ENCODE assay signal across 24 cellular contexts in genomic region chr7:83155407-83155806, GRCh38. TPM values are rescaled to one million over a fixed set of nuclear protein-coding genes. Genes with fewer than 3 reads are reported as not detected.
"Had no signal": no experiment of that assay in that cellular context is flagged by ENCODE, and none has a peak within 500 bp of the region (broad histone marks: within the 10 kb centered on the region; RNA-seq: fewer than 3 reads in every experiment).

No MANE protein-coding gene starts in this region.

- H3K4me3 Mint-ChIP-seq: activated CD8-positive, alpha-beta T cell treated with anti-CD3 and anti-CD28 coated beads for 36 hours; activated T-cell treated with anti-CD3 and anti-CD28 coated beads, Interleukin-2, amount 50 U/mL, for 4 hours; activated T-helper 17 cell treated with anti-CD3 and anti-CD28 coated beads, Interleukin-2, amount 50 U/mL, for 72 hours; natural killer cell; neural progenitor cell; stimulated activated effector memory CD8-positive, alpha-beta T cell treated with anti-CD3 and anti-CD28 coated beads, Interleukin-12 subunit alpha, Interleukin-12 subunit beta, amount 100 ng/mL, for 72 hours; T-helper 17 cell had no signal

- H3K4me1 ChIP-seq: esophagus muscularis mucosa, left lung, lower lobe of right lung, neural progenitor cell, right atrium auricular region, stomach, thyroid gland had no signal

- H3K27ac ChIP-seq: brain microvascular endothelial cell, esophagus muscularis mucosa, left lung, lower lobe of right lung, neural progenitor cell, right atrium auricular region, stomach, thyroid gland had no signal

- H3K27me3 Mint-ChIP-seq: activated CD8-positive, alpha-beta T cell treated with anti-CD3 and anti-CD28 coated beads for 36 hours; activated T-helper 17 cell treated with anti-CD3 and anti-CD28 coated beads, Interleukin-2, amount 50 U/mL, for 72 hours; T-helper 17 cell had no signal

- H3K9ac ChIP-seq: neural progenitor cell had no signal

- H3K4me1 Mint-ChIP-seq: activated T-helper 17 cell treated with anti-CD3 and anti-CD28 coated beads, Interleukin-2, amount 50 U/mL, for 72 hours; natural killer cell; neural progenitor cell; stimulated activated effector memory CD8-positive, alpha-beta T cell treated with anti-CD3 and anti-CD28 coated beads, Interleukin-12 subunit alpha, Interleukin-12 subunit beta, amount 100 ng/mL, for 72 hours; T-helper 17 cell had no signal

- H3K27ac Mint-ChIP-seq: activated CD8-positive, alpha-beta T cell treated with anti-CD3 and anti-CD28 coated beads for 36 hours; activated T-helper 17 cell treated with anti-CD3 and anti-CD28 coated beads, Interleukin-2, amount 50 U/mL, for 72 hours; natural killer cell; neural progenitor cell; stimulated activated effector memory CD8-positive, alpha-beta T cell treated with anti-CD3 and anti-CD28 coated beads, Interleukin-12 subunit alpha, Interleukin-12 subunit beta, amount 100 ng/mL, for 72 hours; T-helper 17 cell had no signal

- H3K9me3 Mint-ChIP-seq: activated CD8-positive, alpha-beta T cell treated with anti-CD3 and anti-CD28 coated beads for 36 hours; neural progenitor cell had no signal

- H3K4me3 ChIP-seq: esophagus muscularis mucosa, left lung, lower lobe of right lung, neural progenitor cell, right atrium auricular region, stomach, thyroid gland had no signal

- ATAC-seq: activated CD8-positive, alpha-beta T cell treated with anti-CD3 and anti-CD28 coated beads for 36 hours; activated T-cell treated with anti-CD3 and anti-CD28 coated beads, Interleukin-2, amount 50 U/mL, for 4 hours; activated T-helper 17 cell treated with anti-CD3 and anti-CD28 coated beads, Interleukin-2, amount 50 U/mL, for 72 hours; left lung; natural killer cell; stimulated activated effector memory CD8-positive, alpha-beta T cell treated with anti-CD3 and anti-CD28 coated beads, Interleukin-12 subunit alpha, Interleukin-12 subunit beta, amount 100 ng/mL, for 72 hours; T-helper 17 cell had no signal

- H3K9me3 ChIP-seq: esophagus muscularis mucosa, left lung, lower lobe of right lung, right atrium auricular region, stomach, thyroid gland had no signal

- DNase-seq: activated CD4-positive, alpha-beta T cell treated with anti-CD3 and anti-CD28 coated beads for 1 hour; activated CD4-positive, alpha-beta T cell treated with anti-CD3 and anti-CD28 coated beads, Interleukin-2, amount 50 U/mL, for 1 hour; activated CD8-positive, alpha-beta T cell treated with anti-CD3 and anti-CD28 coated beads for 36 hours; activated gamma-delta T cell treated with Interleukin-2 at 50 U/mL for 16 hours; activated naive CD4-positive, alpha-beta T cell treated with anti-CD3 and anti-CD28 coated beads, Interleukin-2, amount 50 U/mL, for 16 hours; activated T-cell treated with anti-CD3 and anti-CD28 coated beads, Interleukin-2, amount 50 U/mL, for 4 hours; amniotic stem cell; brain microvascular endothelial cell; foreskin melanocyte; lower lobe of right lung; mesenchymal stem cell; natural killer cell; stimulated activated CD4-positive, alpha-beta T cell treated with anti-CD3 and anti-CD28 coated beads, Interleukin-4, amount 100 ng/mL, for 1 hour; stomach; T-helper 17 cell; T1000; thyroid gland had no signal

- H3K36me3 Mint-ChIP-seq: stimulated activated effector memory CD8-positive, alpha-beta T cell treated with anti-CD3 and anti-CD28 coated beads, Interleukin-12 subunit alpha, Interleukin-12 subunit beta, amount 100 ng/mL, for 72 hours had no signal

- H3K27me3 ChIP-seq: brain microvascular endothelial cell, esophagus muscularis mucosa, left lung, neural progenitor cell, right atrium auricular region, stomach, thyroid gland had no signal

- H3K36me3 ChIP-seq: brain microvascular endothelial cell, left lung, lower lobe of right lung, neural progenitor cell, right atrium auricular region, stomach, thyroid gland had no signal

RNA-seq across cellular contexts. Expression of gene PCLO, which starts 7.3 kb away (rescaled TPM):
- total RNA-seq: activated CD8-positive, alpha-beta T cell treated with anti-CD3 and anti-CD28 coated beads for 36 hours; mononuclear cell; natural killer cell had no signal
